Comparison of ENCODE assay signal across 1 cellular context in the genomic region with DNA sequence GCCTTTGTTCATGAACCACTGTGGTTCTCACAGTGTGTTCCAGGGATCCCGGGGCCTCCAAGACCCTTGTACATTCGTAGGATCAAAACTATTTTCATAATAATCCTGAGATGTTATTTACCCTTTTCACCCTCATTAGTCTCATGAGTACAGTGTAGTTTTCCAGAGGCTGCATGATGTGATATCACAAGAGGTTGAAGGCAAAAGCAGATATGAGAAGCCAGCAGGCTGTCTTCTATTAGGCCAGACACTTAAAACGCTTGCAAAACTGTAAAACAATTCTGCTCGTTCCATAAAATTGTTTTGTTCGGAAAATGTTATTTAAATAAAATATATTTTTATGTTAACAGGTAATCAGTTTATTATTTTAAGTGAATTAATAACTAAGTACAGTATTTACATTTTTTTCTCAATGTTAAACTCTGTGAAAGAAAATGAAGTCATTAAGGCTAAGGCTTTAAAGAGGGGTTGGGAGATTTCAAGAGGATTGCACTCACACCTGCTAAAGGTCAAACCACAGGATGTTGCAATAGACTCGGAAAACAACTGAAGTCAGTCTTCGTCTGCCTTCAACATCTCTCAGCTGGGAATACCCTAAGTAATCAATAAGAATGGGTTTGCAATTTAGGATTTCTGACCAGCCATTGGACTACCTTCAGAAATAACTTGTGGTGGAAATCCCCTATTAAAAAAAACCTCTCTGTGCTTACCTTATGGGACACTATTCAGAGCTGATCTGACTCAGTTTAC.
TF ChIP-seq lines count a peak whose summit lies in the region.

No MANE protein-coding gene starts in this region.

TF ChIP-seq in HepG2, 621 proteins besides CTCF, POLR2A, EP300 and RAD21 (continued from another document and continues in another):
- TF ChIP-seq, protein P1, sequence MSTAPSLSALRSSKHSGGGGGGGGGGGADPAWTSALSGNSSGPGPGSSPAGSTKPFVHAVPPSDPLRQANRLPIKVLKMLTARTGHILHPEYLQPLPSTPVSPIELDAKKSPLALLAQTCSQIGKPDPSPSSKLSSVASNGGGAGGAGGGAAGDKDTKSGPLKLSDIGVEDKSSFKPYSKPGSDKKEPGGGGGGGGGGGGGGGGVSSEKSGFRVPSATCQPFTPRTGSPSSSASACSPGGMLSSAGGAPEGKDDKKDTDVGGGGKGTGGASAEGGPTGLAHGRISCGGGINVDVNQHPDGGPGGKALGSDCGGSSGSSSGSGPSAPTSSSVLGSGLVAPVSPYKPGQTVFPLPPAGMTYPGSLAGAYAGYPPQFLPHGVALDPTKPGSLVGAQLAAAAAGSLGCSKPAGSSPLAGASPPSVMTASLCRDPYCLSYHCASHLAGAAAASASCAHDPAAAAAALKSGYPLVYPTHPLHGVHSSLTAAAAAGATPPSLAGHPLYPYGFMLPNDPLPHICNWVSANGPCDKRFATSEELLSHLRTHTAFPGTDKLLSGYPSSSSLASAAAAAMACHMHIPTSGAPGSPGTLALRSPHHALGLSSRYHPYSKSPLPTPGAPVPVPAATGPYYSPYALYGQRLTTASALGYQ (CRISPR knock-in tag; IDR thresholded peaks at IDR 0.05), result 0 out of 2 replicates have a peak, but pooled peaks have one; percentile 35
- TF ChIP-seq TFE3 (CRISPR knock-in tag; IDR thresholded peaks at IDR 0.05) (peak; percentile 27; the same call in 1 of the 2 replicates), HNRNPH1 (optimal IDR thresholded peaks at IDR 0.05; ENCODE audit: low read depth, low read length) (no peak), KLF15 (CRISPR knock-in tag; IDR thresholded peaks at IDR 0.05; ENCODE audit: borderline replicate concordance) (no peak), NFIB (CRISPR knock-in tag; IDR thresholded peaks at IDR 0.05; ENCODE audit: borderline replicate concordance) (no peak), DMAP1 (CRISPR knock-in tag; IDR thresholded peaks at IDR 0.05) (no peak), NCOR1 (IDR thresholded peaks at IDR 0.05; ENCODE audit: borderline replicate concordance, low read length) (peak; percentile 56; the same call in 1 of the 2 replicates), ZNF431 (CRISPR knock-in tag; IDR thresholded peaks at IDR 0.05; ENCODE audit: borderline replicate concordance, low read depth) (no peak), MNT (IDR thresholded peaks at IDR 0.05) (no peak), PHF20 (CRISPR knock-in tag; IDR thresholded peaks at IDR 0.05) (no peak), MIER2 (CRISPR knock-in tag; IDR thresholded peaks at IDR 0.05) (0 out of 2 replicates have a peak, but pooled peaks have one; percentile 22), ZMYM4 (CRISPR knock-in tag; IDR thresholded peaks at IDR 0.05) (peak; percentile 69), ZNF232 (CRISPR knock-in tag; IDR thresholded peaks at IDR 0.05; ENCODE audit: borderline replicate concordance) (peak; percentile 57; the same call in 1 of the 2 replicates), ZBTB38 (CRISPR knock-in tag; IDR thresholded peaks at IDR 0.05) (no peak), MBD4 (IDR thresholded peaks at IDR 0.05; ENCODE audit: borderline replicate concordance, low read length) (peak; percentile 73; the same call in 1 of the 2 replicates), CENPBD1 (CRISPR knock-in tag; IDR thresholded peaks at IDR 0.05; ENCODE audit: borderline replicate concordance, low read depth) (no peak), RXRB (CRISPR knock-in tag; IDR thresholded peaks at IDR 0.05; ENCODE audit: borderline replicate concordance) (peak; percentile 68), TBX3 (IDR thresholded peaks at IDR 0.05; ENCODE audit: borderline replicate concordance) (peak; percentile 55; the same call in 1 of the 2 replicates), THAP11 (CRISPR knock-in tag; IDR thresholded peaks at IDR 0.05) (peak; percentile 50; the same call in 1 of the 2 replicates), ISX (CRISPR knock-in tag; conservative IDR thresholded peaks at IDR 0.05) (no peak), ZNF430 (CRISPR knock-in tag; IDR thresholded peaks at IDR 0.05) (no peak), TBX2 (CRISPR knock-in tag; IDR thresholded peaks at IDR 0.05; ENCODE audit: borderline replicate concordance) (peak; percentile 58; the same call in 1 of the 2 replicates), KDM5B (CRISPR knock-in tag; IDR thresholded peaks at IDR 0.05; ENCODE audit: borderline replicate concordance) (no peak), NR2F2 (IDR thresholded peaks at IDR 0.05; ENCODE audit: borderline replicate concordance, low read depth) (peak; percentile 97), ZNF670 (CRISPR knock-in tag; IDR thresholded peaks at IDR 0.05; ENCODE audit: borderline replicate concordance) (no peak), SKI (IDR thresholded peaks at IDR 0.05; ENCODE audit: partially characterized antibody) (peak; percentile 27), ZNF441 (CRISPR knock-in tag; IDR thresholded peaks at IDR 0.05; ENCODE audit: borderline replicate concordance) (no peak), NR2F6 (IDR thresholded peaks at IDR 0.05) (peak; percentile 99), NR2F6 (CRISPR knock-in tag; IDR thresholded peaks at IDR 0.05) (peak; percentile 98), ZSCAN9 (CRISPR knock-in tag; IDR thresholded peaks at IDR 0.05; ENCODE audit: borderline replicate concordance) (peak; percentile 78; the same call in 1 of the 2 replicates), TAF1 (CRISPR knock-in tag; IDR thresholded peaks at IDR 0.05) (no peak), POLR2G (IDR thresholded peaks at IDR 0.05; ENCODE audit: low read depth, low read length) (no peak), ZMYM3 (CRISPR knock-in tag; IDR thresholded peaks at IDR 0.05) (peak; percentile 60; the same call in 1 of the 2 replicates), ZNF337 (CRISPR knock-in tag; IDR thresholded peaks at IDR 0.05; ENCODE audit: borderline replicate concordance, low read depth) (no peak), XRCC5 (optimal IDR thresholded peaks at IDR 0.05; ENCODE audit: low read length) (no peak), BORCS8-MEF2B (CRISPR knock-in tag; IDR thresholded peaks at IDR 0.05) (no peak), ZBTB25 (CRISPR knock-in tag; IDR thresholded peaks at IDR 0.05) (peak; percentile 66; the same call in 1 of the 2 replicates), MATR3 (CRISPR knock-in tag; IDR thresholded peaks at IDR 0.05) (no peak), ZNF629 (CRISPR knock-in tag; conservative IDR thresholded peaks at IDR 0.05) (peak; percentile 41; the same call in 1 of the 2 replicates), HDAC1 (CRISPR knock-in tag; IDR thresholded peaks at IDR 0.05) (no peak), EED (CRISPR knock-in tag; IDR thresholded peaks at IDR 0.05) (no peak), MYNN (CRISPR knock-in tag; IDR thresholded peaks at IDR 0.05; ENCODE audit: low read depth) (no peak), ZNF570 (CRISPR knock-in tag; IDR thresholded peaks at IDR 0.05; ENCODE audit: borderline replicate concordance) (no peak), ZBTB33 (CRISPR knock-in tag; IDR thresholded peaks at IDR 0.05) (peak; percentile 12; the same call in 1 of the 2 replicates)
- TF ChIP-seq, protein P2, sequence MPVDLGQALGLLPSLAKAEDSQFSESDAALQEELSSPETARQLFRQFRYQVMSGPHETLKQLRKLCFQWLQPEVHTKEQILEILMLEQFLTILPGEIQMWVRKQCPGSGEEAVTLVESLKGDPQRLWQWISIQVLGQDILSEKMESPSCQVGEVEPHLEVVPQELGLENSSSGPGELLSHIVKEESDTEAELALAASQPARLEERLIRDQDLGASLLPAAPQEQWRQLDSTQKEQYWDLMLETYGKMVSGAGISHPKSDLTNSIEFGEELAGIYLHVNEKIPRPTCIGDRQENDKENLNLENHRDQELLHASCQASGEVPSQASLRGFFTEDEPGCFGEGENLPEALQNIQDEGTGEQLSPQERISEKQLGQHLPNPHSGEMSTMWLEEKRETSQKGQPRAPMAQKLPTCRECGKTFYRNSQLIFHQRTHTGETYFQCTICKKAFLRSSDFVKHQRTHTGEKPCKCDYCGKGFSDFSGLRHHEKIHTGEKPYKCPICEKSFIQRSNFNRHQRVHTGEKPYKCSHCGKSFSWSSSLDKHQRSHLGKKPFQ (CRISPR knock-in tag; IDR thresholded peaks at IDR 0.05; ENCODE audit: insufficient replicate concordance), result no peak
- TF ChIP-seq, protein P3, sequence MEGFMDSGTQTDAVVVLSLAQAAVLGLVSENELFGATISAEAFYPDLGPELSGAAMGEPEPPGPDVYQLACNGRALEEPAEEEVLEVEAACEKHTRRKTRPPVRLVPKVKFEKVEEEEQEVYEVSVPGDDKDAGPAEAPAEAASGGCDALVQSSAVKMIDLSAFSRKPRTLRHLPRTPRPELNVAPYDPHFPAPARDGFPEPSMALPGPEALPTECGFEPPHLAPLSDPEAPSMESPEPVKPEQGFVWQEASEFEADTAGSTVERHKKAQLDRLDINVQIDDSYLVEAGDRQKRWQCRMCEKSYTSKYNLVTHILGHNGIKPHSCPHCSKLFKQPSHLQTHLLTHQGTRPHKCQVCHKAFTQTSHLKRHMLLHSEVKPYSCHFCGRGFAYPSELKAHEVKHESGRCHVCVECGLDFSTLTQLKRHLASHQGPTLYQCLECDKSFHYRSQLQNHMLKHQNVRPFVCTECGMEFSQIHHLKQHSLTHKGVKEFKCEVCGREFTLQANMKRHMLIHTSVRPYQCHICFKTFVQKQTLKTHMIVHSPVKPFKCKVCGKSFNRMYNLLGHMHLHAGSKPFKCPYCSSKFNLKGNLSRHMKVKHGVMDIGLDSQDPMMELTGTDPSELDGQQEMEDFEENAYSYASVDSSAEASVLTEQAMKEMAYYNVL (CRISPR knock-in tag; IDR thresholded peaks at IDR 0.05; ENCODE audit: borderline replicate concordance), result peak; percentile 34; the same call in 1 of the 2 replicates
- TF ChIP-seq, protein P4, sequence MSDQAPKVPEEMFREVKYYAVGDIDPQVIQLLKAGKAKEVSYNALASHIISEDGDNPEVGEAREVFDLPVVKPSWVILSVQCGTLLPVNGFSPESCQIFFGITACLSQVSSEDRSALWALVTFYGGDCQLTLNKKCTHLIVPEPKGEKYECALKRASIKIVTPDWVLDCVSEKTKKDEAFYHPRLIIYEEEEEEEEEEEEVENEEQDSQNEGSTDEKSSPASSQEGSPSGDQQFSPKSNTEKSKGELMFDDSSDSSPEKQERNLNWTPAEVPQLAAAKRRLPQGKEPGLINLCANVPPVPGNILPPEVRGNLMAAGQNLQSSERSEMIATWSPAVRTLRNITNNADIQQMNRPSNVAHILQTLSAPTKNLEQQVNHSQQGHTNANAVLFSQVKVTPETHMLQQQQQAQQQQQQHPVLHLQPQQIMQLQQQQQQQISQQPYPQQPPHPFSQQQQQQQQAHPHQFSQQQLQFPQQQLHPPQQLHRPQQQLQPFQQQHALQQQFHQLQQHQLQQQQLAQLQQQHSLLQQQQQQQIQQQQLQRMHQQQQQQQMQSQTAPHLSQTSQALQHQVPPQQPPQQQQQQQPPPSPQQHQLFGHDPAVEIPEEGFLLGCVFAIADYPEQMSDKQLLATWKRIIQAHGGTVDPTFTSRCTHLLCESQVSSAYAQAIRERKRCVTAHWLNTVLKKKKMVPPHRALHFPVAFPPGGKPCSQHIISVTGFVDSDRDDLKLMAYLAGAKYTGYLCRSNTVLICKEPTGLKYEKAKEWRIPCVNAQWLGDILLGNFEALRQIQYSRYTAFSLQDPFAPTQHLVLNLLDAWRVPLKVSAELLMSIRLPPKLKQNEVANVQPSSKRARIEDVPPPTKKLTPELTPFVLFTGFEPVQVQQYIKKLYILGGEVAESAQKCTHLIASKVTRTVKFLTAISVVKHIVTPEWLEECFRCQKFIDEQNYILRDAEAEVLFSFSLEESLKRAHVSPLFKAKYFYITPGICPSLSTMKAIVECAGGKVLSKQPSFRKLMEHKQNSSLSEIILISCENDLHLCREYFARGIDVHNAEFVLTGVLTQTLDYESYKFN (CRISPR knock-in tag; conservative IDR thresholded peaks at IDR 0.05), result peak; percentile 63
